9 cellular contexts compared by ENCODE assay signal in genomic region chr6:47135772-47136171, GRCh38.
DNase-seq lines count a peak whose midpoint lies in the region; ATAC-seq, FAIRE-seq and TF ChIP-seq lines count a peak whose summit lies in the region.
"Had no signal": no experiment of that assay in that cellular context is flagged by ENCODE, and none has a peak within 500 bp of the region (broad histone marks: within the 10 kb centered on the region; RNA-seq: fewer than 3 reads in every experiment).

No MANE protein-coding gene starts in this region.

- no peaks in the 10 kb centered on the region for H3K27me3 ChIP-seq in esophagus squamous epithelium
- no peaks in the 10 kb centered on the region for H3K27me3 ChIP-seq in smooth muscle cell (ENCODE audit: low read depth)
- H3K27me3 ChIP-seq: heart left ventricle had no signal

- H3K4me3 ChIP-seq in esophagus squamous epithelium: no peak overlapping the region
- no peak overlapping the region for H3K4me3 ChIP-seq in smooth muscle cell
- H3K4me3 ChIP-seq: heart left ventricle had no signal

- TF ChIP-seq CTCF in esophagus squamous epithelium (IDR thresholded peaks at IDR 0.05) (no peak), smooth muscle cell (IDR thresholded peaks at IDR 0.05; ENCODE audit: borderline replicate concordance, insufficient read depth, poor library complexity, severe bottlenecking) (no peak), GM10266 (IDR thresholded peaks at IDR 0.05; ENCODE audit: control insufficient read depth, insufficient read depth, low read depth, missing control alignments) (no peak)

- H3K4me1 ChIP-seq in esophagus squamous epithelium (peaks cover 0 to 42% (median 14%) of the 10 kb centered on the region in 3 donors), smooth muscle cell (ENCODE audit: low read depth) (peaks cover 17% of the 10 kb centered on the region)

- H3K79me2 ChIP-seq in smooth muscle cell (ENCODE audit: low read depth): no peaks in the 10 kb centered on the region

- H3K9me3 Mint-ChIP-seq in activated CD4-positive, alpha-beta T cell treated with anti-CD3 and anti-CD28 coated beads for 36 hours (ENCODE audit: low read depth): peaks cover 2% of the 10 kb centered on the region

- POLR2A ChIA-PET in activated CD4-positive, alpha-beta T cell treated with anti-CD3 and anti-CD28 coated beads for 36 hours (lab: Charles Lee): no interaction called here

- H3K27ac ChIP-seq in esophagus squamous epithelium (peak overlapping the region in 3 of 4 donors; percentile 51 to 76 (median 66)), smooth muscle cell (ENCODE audit: low read depth) (peak overlapping the region; percentile 88)

- ATAC-seq in activated CD4-positive, alpha-beta T cell treated with anti-CD3 and anti-CD28 coated beads for 36 hours: no peak

- H3K36me3 Mint-ChIP-seq in activated CD4-positive, alpha-beta T cell treated with anti-CD3 and anti-CD28 coated beads for 36 hours (ENCODE audit: low read depth): no peaks in the 10 kb centered on the region

- peaks cover 15% of the 10 kb centered on the region for H3K4me1 Mint-ChIP-seq in activated CD4-positive, alpha-beta T cell treated with anti-CD3 and anti-CD28 coated beads for 36 hours

- peak overlapping the region; percentile 71 for H3K4me2 ChIP-seq in smooth muscle cell

- intact Hi-C loops in esophagus squamous epithelium (cut with DNase I): no loop called here
- intact Hi-C loops in activated CD4-positive, alpha-beta T cell treated with anti-CD3 and anti-CD28 coated beads for 36 hours (cut with DNase I, micrococcal nuclease): no loop called here

- peak; percentile 96 for FAIRE-seq in RCC 7860 (lab: Jason Lieb, UNC)

- no peak for TF ChIP-seq POLR2A in esophagus squamous epithelium (IDR thresholded peaks at IDR 0.05)

- H3K36me3 ChIP-seq in esophagus squamous epithelium: no peaks in the 10 kb centered on the region
- no peaks in the 10 kb centered on the region for H3K36me3 ChIP-seq in smooth muscle cell (ENCODE audit: low read depth)
- H3K36me3 ChIP-seq: heart left ventricle had no signal

- H3K9me3 ChIP-seq in esophagus squamous epithelium: no peaks in the 10 kb centered on the region
- no peaks in the 10 kb centered on the region for H3K9me3 ChIP-seq in smooth muscle cell (replicated peaks; ENCODE audit: low read depth)
- H3K9me3 ChIP-seq: heart left ventricle had no signal

- peaks cover 5% of the 10 kb centered on the region for H3F3A ChIP-seq in smooth muscle cell (ENCODE audit: low read depth)

- H4K20me1 ChIP-seq in smooth muscle cell (ENCODE audit: low read depth): no peaks in the 10 kb centered on the region

- H3K9ac ChIP-seq in smooth muscle cell (ENCODE audit: low read depth): no peak overlapping the region

- no peak overlapping the region for H2AFZ ChIP-seq in smooth muscle cell (ENCODE audit: low read depth)

- WGBS in esophagus squamous epithelium, 2 donors: 10 to 36% methylated on average over 3 of the region's 3 CpGs
- 29% methylated on average over 3 of the region's 3 CpGs for WGBS in smooth muscle cell (ENCODE audit: low lambda C conversion rate)

- H3K27ac Mint-ChIP-seq in activated CD4-positive, alpha-beta T cell treated with anti-CD3 and anti-CD28 coated beads for 36 hours: no peak overlapping the region

- peaks cover 6% of the 10 kb centered on the region for H3K27me3 Mint-ChIP-seq in activated CD4-positive, alpha-beta T cell treated with anti-CD3 and anti-CD28 coated beads for 36 hours

- CTCF ChIA-PET in activated CD4-positive, alpha-beta T cell treated with anti-CD3 and anti-CD28 coated beads for 36 hours (lab: Charles Lee): no interaction called here

- DNase-seq in NCI-H1105 treated with DMSO at 0.1 percent for 48 hours (lab: John Stamatoyannopoulos, UW) (peak; percentile 17), NCI-H1105 (lab: John Stamatoyannopoulos, UW) (no peak), RCC 7860 (ENCODE audit: low spot score) (peak; percentile 84), esophagus squamous epithelium (lab: John Stamatoyannopoulos, UW) (no peak), smooth muscle cell (lab: John Stamatoyannopoulos, UW; ENCODE audit: unreplicated experiment) (no peak), GM10266 (ENCODE audit: extremely low spot score) (no peak)
- no peak for DNase-seq in central memory CD4-positive, alpha-beta T cell
- no peak for DNase-seq in activated CD4-positive, alpha-beta T cell treated with anti-CD3 and anti-CD28 coated beads for 36 hours
- DNase-seq: heart left ventricle had no signal

- no peak overlapping the region for H3K4me3 Mint-ChIP-seq in activated CD4-positive, alpha-beta T cell treated with anti-CD3 and anti-CD28 coated beads for 36 hours

Comparison
In these comparisons a context has a peak if more than half of its experiments do, and no peak if none do; other contexts are left out.
1. DNase-seq: peak in NCI-H1105 treated with DMSO at 0.1 percent for 48 hours (single experiment) and RCC 7860 (single experiment); none in NCI-H1105 (single experiment), esophagus squamous epithelium (single experiment), smooth muscle cell (single experiment), GM10266 (single experiment), central memory CD4-positive, alpha-beta T cell (single experiment) and activated CD4-positive, alpha-beta T cell treated with anti-CD3 and anti-CD28 coated beads for 36 hours (single experiment).